In genomic region chr4:3387943-3388348, GRCh38 we compare ENCODE assay signal across 1 cellular context.
TF ChIP-seq lines count a peak whose summit lies in the region.

No MANE protein-coding gene starts in this region.

TF ChIP-seq in GM23338, 12 proteins besides CTCF, POLR2A, EP300 and RAD21 (continued from another document):
- TF ChIP-seq ZNF462 (CRISPR knock-in tag; IDR thresholded peaks at IDR 0.05) (no peak), ETS1 (IDR thresholded peaks at IDR 0.05) (no peak), ZNF114 (CRISPR knock-in tag; IDR thresholded peaks at IDR 0.05) (no peak), POLR2AphosphoS5 (IDR thresholded peaks at IDR 0.05; ENCODE audit: low read depth) (no peak), STAT1 (IDR thresholded peaks at IDR 0.05; ENCODE audit: unreplicated experiment) (no peak), ZNF331 (CRISPR knock-in tag; IDR thresholded peaks at IDR 0.05; ENCODE audit: low read depth) (no peak)
- TF ChIP-seq, protein P1, sequence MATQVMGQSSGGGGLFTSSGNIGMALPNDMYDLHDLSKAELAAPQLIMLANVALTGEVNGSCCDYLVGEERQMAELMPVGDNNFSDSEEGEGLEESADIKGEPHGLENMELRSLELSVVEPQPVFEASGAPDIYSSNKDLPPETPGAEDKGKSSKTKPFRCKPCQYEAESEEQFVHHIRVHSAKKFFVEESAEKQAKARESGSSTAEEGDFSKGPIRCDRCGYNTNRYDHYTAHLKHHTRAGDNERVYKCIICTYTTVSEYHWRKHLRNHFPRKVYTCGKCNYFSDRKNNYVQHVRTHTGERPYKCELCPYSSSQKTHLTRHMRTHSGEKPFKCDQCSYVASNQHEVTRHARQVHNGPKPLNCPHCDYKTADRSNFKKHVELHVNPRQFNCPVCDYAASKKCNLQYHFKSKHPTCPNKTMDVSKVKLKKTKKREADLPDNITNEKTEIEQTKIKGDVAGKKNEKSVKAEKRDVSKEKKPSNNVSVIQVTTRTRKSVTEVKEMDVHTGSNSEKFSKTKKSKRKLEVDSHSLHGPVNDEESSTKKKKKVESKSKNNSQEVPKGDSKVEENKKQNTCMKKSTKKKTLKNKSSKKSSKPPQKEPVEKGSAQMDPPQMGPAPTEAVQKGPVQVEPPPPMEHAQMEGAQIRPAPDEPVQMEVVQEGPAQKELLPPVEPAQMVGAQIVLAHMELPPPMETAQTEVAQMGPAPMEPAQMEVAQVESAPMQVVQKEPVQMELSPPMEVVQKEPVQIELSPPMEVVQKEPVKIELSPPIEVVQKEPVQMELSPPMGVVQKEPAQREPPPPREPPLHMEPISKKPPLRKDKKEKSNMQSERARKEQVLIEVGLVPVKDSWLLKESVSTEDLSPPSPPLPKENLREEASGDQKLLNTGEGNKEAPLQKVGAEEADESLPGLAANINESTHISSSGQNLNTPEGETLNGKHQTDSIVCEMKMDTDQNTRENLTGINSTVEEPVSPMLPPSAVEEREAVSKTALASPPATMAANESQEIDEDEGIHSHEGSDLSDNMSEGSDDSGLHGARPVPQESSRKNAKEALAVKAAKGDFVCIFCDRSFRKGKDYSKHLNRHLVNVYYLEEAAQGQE (IDR thresholded peaks at IDR 0.05; ENCODE audit: unreplicated experiment) = no peak
